ENCODE assay signal across 10 cellular contexts in the genomic region with DNA sequence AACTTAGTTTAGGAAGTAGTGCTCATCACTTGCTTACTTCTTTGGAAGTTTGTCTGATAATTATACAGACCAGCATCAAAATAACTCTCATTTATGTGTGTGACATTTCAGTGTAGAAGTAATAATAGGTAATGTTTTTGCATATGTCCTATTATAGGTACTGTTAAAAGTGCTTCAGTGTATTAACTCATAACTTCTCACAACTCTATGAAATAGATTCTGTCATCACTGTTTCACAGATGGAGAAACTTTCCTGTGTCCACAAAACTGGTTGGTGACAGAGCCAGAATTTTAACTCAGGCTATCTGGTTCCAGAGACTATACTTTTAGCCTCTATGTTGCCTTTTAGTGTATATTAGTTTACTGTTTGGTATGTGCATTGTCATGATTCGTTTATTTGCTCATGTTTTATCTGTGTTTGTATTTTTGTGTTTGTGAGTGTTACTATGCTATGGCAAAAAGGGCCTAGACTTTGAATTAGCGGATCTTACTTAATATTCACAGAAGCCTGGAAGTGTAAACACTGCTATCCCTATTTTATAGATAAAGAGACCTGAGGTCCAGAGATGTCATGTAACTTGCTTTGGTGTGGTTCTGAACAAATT. TPM values are rescaled to one million over a fixed set of nuclear protein-coding genes. Genes with fewer than 3 reads are reported as not detected.
DNase-seq lines count a peak whose midpoint lies in the region; ATAC-seq, FAIRE-seq and TF ChIP-seq lines count a peak whose summit lies in the region.
"Had no signal": no experiment of that assay in that cellular context is flagged by ENCODE, and none has a peak within 500 bp of the region (broad histone marks: within the 10 kb centered on the region; RNA-seq: fewer than 3 reads in every experiment).

No MANE protein-coding gene starts in this region.

- no peak overlapping the region for H3K4ac ChIP-seq in H9 (ENCODE audit: low read depth, low read length)

- no peak for ATAC-seq in activated T-helper 17 cell treated with anti-CD3 and anti-CD28 coated beads, Interleukin-2, amount 50 U/mL, for 72 hours (replicated peaks)
- ATAC-seq in pancreas, result no peak

- no peaks in the 10 kb centered on the region for H4K20me1 ChIP-seq in H9 (ENCODE audit: control insufficient read depth, insufficient read depth, insufficient read length)

- H3K56ac ChIP-seq in H9 (ENCODE audit: insufficient read length, low read depth, low read length), result no peak overlapping the region

- H3K27me3 Mint-ChIP-seq in H9 (ENCODE audit: low read depth), result no peaks in the 10 kb centered on the region
- H3K27me3 Mint-ChIP-seq in activated T-helper 17 cell treated with anti-CD3 and anti-CD28 coated beads, Interleukin-2, amount 50 U/mL, for 72 hours, result no peaks in the 10 kb centered on the region

- no CpG with 5 or more reads among the region's 2 CpGs for WGBS in H9 (ENCODE audit: extremely low coverage, insufficient read length, low lambda C conversion rate)
- 82 to 87% (median 86%) methylated on average over 2 of the region's 2 CpGs for WGBS in spleen, 5 donors
- 59 to 64% methylated on average over 2 of the region's 2 CpGs for WGBS in pancreas, 2 donors

- H3K27me3 ChIP-seq in H9 (ENCODE audit: insufficient read depth, low read length), result no peaks in the 10 kb centered on the region
- H3K27me3 ChIP-seq in spleen (replicated peaks in 1 of 7), result no peaks in the 10 kb centered on the region
- no peaks in the 10 kb centered on the region for H3K27me3 ChIP-seq in pancreas

- H3K9me3 Mint-ChIP-seq in H9, result peaks cover 12 to 14% of the 10 kb centered on the region in 2 experiments
- peaks cover 5% of the 10 kb centered on the region for H3K9me3 Mint-ChIP-seq in activated T-helper 17 cell treated with anti-CD3 and anti-CD28 coated beads, Interleukin-2, amount 50 U/mL, for 72 hours

- H2BK120ac ChIP-seq in H9 (ENCODE audit: low read depth, low read length, poor library complexity, severe bottlenecking), result no peak overlapping the region

- intact Hi-C loops in spleen (cut with DNase I; ENCODE audit: low total_unique reads) (loop anchor here (10.0 kb wide), 1 partner anchor 185 kb away; no protein-coding TSS in a partner anchor), pancreas (cut with DNase I) (no loop called here)

- H3K23ac ChIP-seq in H9 (ENCODE audit: insufficient read length, low read depth, low read length), result no peak overlapping the region

- no peak overlapping the region for H2BK5ac ChIP-seq in H9 (ENCODE audit: insufficient read length, low read length)

- H2AK5ac ChIP-seq in H9 (ENCODE audit: insufficient read length, low read length), result no peak overlapping the region

- H3K9ac ChIP-seq in H9 (ENCODE audit: extremely low read depth, insufficient read length, low read length), result no peak overlapping the region

- H2BK15ac ChIP-seq in H9 (ENCODE audit: low read depth, low read length), result no peak overlapping the region

- in situ Hi-C loops in GM13976 (cut with MboI; ENCODE audit: low sequenced_read_pairs, unreplicated experiment), result no loop called here

- H3K23me2 ChIP-seq in H9 (ENCODE audit: insufficient read length, low read depth, low read length, poor library complexity, severe bottlenecking), result no peaks in the 10 kb centered on the region

- no peak overlapping the region for H3K18ac ChIP-seq in H9 (ENCODE audit: insufficient read length, low read depth, low read length)

- DNase-seq in H9, result no peak
- peak; percentile 24 for DNase-seq in fibroblast of pulmonary artery (ENCODE audit: low read depth)
- no peak for DNase-seq in spleen
- no peak for DNase-seq in midbrain (lab: John Stamatoyannopoulos, UW)
- DNase-seq in NCI-H446 (lab: John Stamatoyannopoulos, UW), result no peak
- DNase-seq in GM13976 (ENCODE audit: low spot score), result no peak
- DNase-seq in pancreas, result no peak
- DNase-seq: NCI-H2171, substantia nigra had no signal

- H3K4me2 ChIP-seq in H9 (ENCODE audit: insufficient read depth, insufficient read length, low read length), result no peak overlapping the region

- H3T11ph ChIP-seq in H9 (ENCODE audit: low read length), result no peak overlapping the region

- H3K4me1 ChIP-seq in H9 (ENCODE audit: insufficient read depth, low read length) (no peaks in the 10 kb centered on the region), spleen (peaks cover 30 to 83% (median 57%) of the 10 kb centered on the region in 6 donors), pancreas (peaks cover 0 to 36% (median 33%) of the 10 kb centered on the region in 3 donors)

- H3K36me3 ChIP-seq in spleen, result peaks cover 0 to 14% (median 0%) of the 10 kb centered on the region in 6 donors
- H3K36me3 ChIP-seq in pancreas, result no peaks in the 10 kb centered on the region

- no peak overlapping the region for H4K8ac ChIP-seq in H9 (replicated peaks; ENCODE audit: insufficient read length, low read depth, low read length)

- FAIRE-seq in pancreas (lab: Jason Lieb, UNC), result no peak

- peak overlapping the region in 2 of 3 experiments; percentile 13 to 49; a peak in 1 of 7 replicates for H3K27ac Mint-ChIP-seq in H9
- peak overlapping the region; percentile 80 for H3K27ac Mint-ChIP-seq in activated T-helper 17 cell treated with anti-CD3 and anti-CD28 coated beads, Interleukin-2, amount 50 U/mL, for 72 hours

- H3K79me1 ChIP-seq in H9 (ENCODE audit: insufficient read depth, low read depth, low read length, poor library complexity, severe bottlenecking), result no peaks in the 10 kb centered on the region

- no peak overlapping the region for H3K4me3 Mint-ChIP-seq in H9
- peak overlapping the region; percentile 66 for H3K4me3 Mint-ChIP-seq in activated T-helper 17 cell treated with anti-CD3 and anti-CD28 coated beads, Interleukin-2, amount 50 U/mL, for 72 hours

- H3K4me1 Mint-ChIP-seq in H9, result no peaks in the 10 kb centered on the region
- peaks cover 32% of the 10 kb centered on the region for H3K4me1 Mint-ChIP-seq in activated T-helper 17 cell treated with anti-CD3 and anti-CD28 coated beads, Interleukin-2, amount 50 U/mL, for 72 hours

- H3K79me2 ChIP-seq in H9 (ENCODE audit: insufficient read depth, low read length), result no peaks in the 10 kb centered on the region

- TF ChIP-seq CTCF in H9 (conservative IDR thresholded peaks at IDR 0.05), result no peak
- TF ChIP-seq CTCF in fibroblast of pulmonary artery (IDR thresholded peaks at IDR 0.05; ENCODE audit: low read length, missing control alignments), result no peak
- no peak for TF ChIP-seq CTCF in spleen (IDR thresholded peaks at IDR 0.05 in 8 of 11, conservative IDR thresholded peaks at IDR 0.05 in 3 of 11)
- TF ChIP-seq CTCF in GM13976 (IDR thresholded peaks at IDR 0.05; ENCODE audit: borderline replicate concordance, control extremely low read depth, extremely low read depth, insufficient read depth, missing control alignments), result no peak
- TF ChIP-seq CTCF in pancreas (IDR thresholded peaks at IDR 0.05), result no peak

- H4K91ac ChIP-seq in H9 (ENCODE audit: insufficient read length, low read depth, low read length), result no peak overlapping the region

- H3K36me3 Mint-ChIP-seq in H9 (ENCODE audit: insufficient read depth in 1 of 3, low read depth in 3 of 3), result peaks cover 9 to 13% (median 11%) of the 10 kb centered on the region in 3 experiments
- peaks cover 13% of the 10 kb centered on the region for H3K36me3 Mint-ChIP-seq in activated T-helper 17 cell treated with anti-CD3 and anti-CD28 coated beads, Interleukin-2, amount 50 U/mL, for 72 hours (ENCODE audit: low read depth)

- no peak overlapping the region for H2BK20ac ChIP-seq in H9 (ENCODE audit: low read depth, low read length, poor library complexity, severe bottlenecking)

- H2AFZ ChIP-seq in H9 (ENCODE audit: low read length), result no peak overlapping the region

- H3K27ac ChIP-seq in H9 (ENCODE audit: insufficient read length, low read depth, low read length) (no peak overlapping the region), spleen (peak overlapping the region; percentile 32 to 83 (median 76)), pancreas (peak overlapping the region in 1 of 4 donors; percentile 9)

- H3K9me3 ChIP-seq in H9 (ENCODE audit: control insufficient read depth, low read depth, low read length) (no peaks in the 10 kb centered on the region), spleen (peaks cover 0 to 8% (median 0%) of the 10 kb centered on the region in 8 donors), pancreas (no peaks in the 10 kb centered on the region)

- H3K4me3 ChIP-seq in fibroblast of pulmonary artery (replicated peaks; ENCODE audit: low read depth, low read length), result no peak overlapping the region
- H3K4me3 ChIP-seq in spleen, result no peak overlapping the region
- H3K4me3 ChIP-seq in pancreas, result no peak overlapping the region

- no peak overlapping the region for H2BK12ac ChIP-seq in H9 (ENCODE audit: insufficient read length, low read depth, low read length)

- no peak overlapping the region for H4K5ac ChIP-seq in H9 (ENCODE audit: insufficient read length, low read depth, low read length)

- no peak overlapping the region for H3K14ac ChIP-seq in H9 (ENCODE audit: insufficient read depth, low read length)

- no peak for TF ChIP-seq POLR2A in spleen (IDR thresholded peaks at IDR 0.05)

RNA-seq across cellular contexts. Expression of a gene that starts 12.7 kb away (rescaled TPM):
- total RNA-seq in H9 (2021) (4.2 and 4.3 TPM in 2 replicates), spleen (10 to 100 TPM; 26.5 to 44.2 (median 32.9) TPM), pancreas (10 to 100 TPM in 2 of 6 donors, 1 to 10 TPM in 4; 1.9 to 16.0 (median 4.1) TPM)
- 10 to 100 TPM; 13.9 to 35.1 TPM for total RNA-seq in activated T-helper 17 cell treated with anti-CD3 and anti-CD28 coated beads, Interleukin-2, amount 50 U/mL, for 72 hours
- polyA plus RNA-seq in spleen (10 to 100 TPM; 29.4 to 39.6 (median 33.1) TPM), pancreas (10 to 100 TPM in 1 of 2 donors, 1 to 10 TPM in 1; 8.1 to 10.8 TPM)
